Comparison of ENCODE assay signal across 8 cellular contexts in the genomic region with DNA sequence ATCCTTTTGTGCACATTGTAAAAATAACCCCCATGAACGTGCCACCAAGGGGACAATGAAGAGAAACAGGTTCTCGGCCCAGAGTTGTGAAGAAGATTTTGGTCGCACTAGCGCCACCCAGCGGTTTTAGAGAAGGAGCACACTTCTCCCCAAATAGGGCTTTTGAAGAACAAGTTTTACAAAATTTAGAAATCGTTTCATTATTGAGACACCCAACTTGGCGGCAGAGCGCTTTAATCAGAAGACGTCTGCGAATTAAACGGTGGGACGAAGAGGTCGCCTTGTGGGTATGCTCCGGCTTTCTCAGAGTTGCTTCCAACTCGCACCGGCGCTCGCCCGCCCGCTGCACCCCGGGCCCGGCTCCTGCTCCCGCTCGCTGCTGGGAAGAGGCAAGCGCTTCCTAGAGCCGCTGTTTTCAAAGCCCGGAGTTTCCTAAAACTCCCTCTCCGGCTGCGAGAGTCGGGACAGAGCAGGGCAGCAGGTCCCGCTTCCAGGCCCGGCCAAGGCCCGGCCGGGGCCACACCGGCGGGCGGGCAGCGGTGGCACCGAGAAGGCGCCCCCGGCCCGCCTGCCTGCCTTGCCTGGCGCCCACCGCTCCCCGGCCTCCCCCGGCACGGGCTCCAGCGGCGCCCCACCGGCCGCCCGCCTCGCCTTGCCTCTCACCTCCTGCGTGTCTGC. TPM values are rescaled to one million over a fixed set of nuclear protein-coding genes. Genes with fewer than 3 reads are reported as not detected.
DNase-seq lines count a peak whose midpoint lies in the region; ATAC-seq, FAIRE-seq and TF ChIP-seq lines count a peak whose summit lies in the region.

No MANE protein-coding gene starts in this region.

- H3K9me3 ChIP-seq in A549 (no peaks in the 10 kb centered on the region), H1 (ENCODE audit: insufficient read depth in 2 of 2, low read depth in 1 of 2, low read length in 1 of 2) (no peaks in the 10 kb centered on the region), upper lobe of right lung (no peaks in the 10 kb centered on the region)

- no peak overlapping the region for H3K18ac ChIP-seq in H1 (ENCODE audit: extremely low read depth, low read length)

- CTCF ChIA-PET in A549 (lab: Yijun Ruan, JAX) (interaction anchor here (0.7 to 2.6 kb wide), 20 partner anchors 10 to 364 kb away, joined by 3 to 19 read pairs (median 4); no protein-coding TSS in a partner anchor), H1 (lab: Charles Lee; ENCODE audit: partially characterized antibody) (interaction anchor here (1.1 to 1.4 kb wide), 5 partner anchors 13 to 364 kb away, joined by 3 to 5 read pairs (median 3); no protein-coding TSS in a partner anchor)

- H3K23me2 ChIP-seq in H1 (ENCODE audit: low read depth, low read length): no peaks in the 10 kb centered on the region; the same call in 1 of the 2 replicates

- H3K9ac ChIP-seq in H1 (replicated peaks in 1 of 4; ENCODE audit: extremely low read depth in 1 of 4, low read depth in 3 of 4, low read length in 3 of 4): no peak overlapping the region

- peak overlapping the region; percentile 90 to 94 for H3K27ac ChIP-seq in A549
- no peak overlapping the region for H3K27ac ChIP-seq in H1 (ENCODE audit: low read depth, low read length)
- H3K27ac ChIP-seq in upper lobe of right lung: peak overlapping the region; percentile 87

- H3K4me3 ChIP-seq in A549 (peak overlapping the region; percentile 92), GM08714 (ENCODE audit: low read length) (peak overlapping the region; percentile 48), H1 (ENCODE audit: extremely low read depth in 1 of 4, insufficient read depth in 2 of 4, low read depth in 3 of 4, low read length in 4 of 4) (peak overlapping the region; percentile 17 to 60 (median 26); a peak in 7 of 8 replicates), upper lobe of right lung (peak overlapping the region; percentile 54)

- peak overlapping the region; percentile 89; the same call in 1 of the 2 replicates for H4K8ac ChIP-seq in H1 (ENCODE audit: extremely low read depth, insufficient read depth, low read length)

- TF ChIP-seq CTCF in A549 (IDR thresholded peaks at IDR 0.05) (peak; percentile 83), H1 (IDR thresholded peaks at IDR 0.05; ENCODE audit: control extremely low read depth in 1 of 3, insufficient read depth in 1 of 3, low read depth in 1 of 3, low read length in 3 of 3) (peak; percentile 53 to 74 (median 72)), upper lobe of right lung (IDR thresholded peaks at IDR 0.05) (peak; percentile 71)

- H4K5ac ChIP-seq in H1 (ENCODE audit: insufficient read length, low read depth, low read length): no peak overlapping the region

- no peaks in the 10 kb centered on the region for H3K79me2 ChIP-seq in H1 (ENCODE audit: control insufficient read depth in 1 of 2, insufficient read depth in 2 of 2, low read length in 2 of 2)

- ATAC-seq in A549: peak; percentile 26 to 37
- ATAC-seq in upper lobe of right lung: peak; percentile 24

- intact Hi-C loops in upper lobe of right lung (cut with DNase I): no loop called here

- H2BK5ac ChIP-seq in H1 (ENCODE audit: low read depth, low read length): no peak overlapping the region

- 2% methylated on average over 27 of the region's 54 CpGs for WGBS in A549 (ENCODE audit: missing lambda C conversion rate)
- 4% methylated on average over 47 of the region's 54 CpGs; no CpG with 5 or more reads in 1 of the 2 experiments for WGBS in H1 (ENCODE audit: extremely low coverage in 1 of 2, insufficient coverage in 1 of 2, insufficient read length in 1 of 2, insufficient replicate concordance in 2 of 2, low coverage in 1 of 2, low lambda C conversion rate in 2 of 2, missing lambda C conversion rate in 1 of 2), 2 experiments

- H3K36me3 ChIP-seq in H1 (ENCODE audit: control insufficient read depth in 2 of 4, insufficient read depth in 4 of 4, low read length in 3 of 4) (no peaks in the 10 kb centered on the region), upper lobe of right lung (no peaks in the 10 kb centered on the region)

- FAIRE-seq in A549 (lab: Jason Lieb, UNC) (peak; percentile 28), H1 (lab: Jason Lieb, UNC) (peak; percentile 80)

- no peak overlapping the region for H2BK20ac ChIP-seq in H1 (ENCODE audit: low read length)

- no peak overlapping the region for H3K4ac ChIP-seq in H1 (replicated peaks; ENCODE audit: insufficient read length, low read depth, low read length)

- no peak overlapping the region for H3K56ac ChIP-seq in H1 (replicated peaks; ENCODE audit: insufficient read length, low read depth, low read length)

- H2AFZ ChIP-seq in H1 (ENCODE audit: low read length): no peak overlapping the region

- H4K20me1 ChIP-seq in H1 (replicated peaks in 1 of 2; ENCODE audit: control insufficient read depth in 1 of 2, insufficient read depth in 2 of 2, low read length in 2 of 2): peaks cover 14 to 21% of the 10 kb centered on the region in 2 experiments

- peaks cover 18% of the 10 kb centered on the region for H3K4me1 ChIP-seq in A549
- peaks cover 0 to 22% (median 8%) of the 10 kb centered on the region in 4 experiments; a peak in 6 of 7 replicates for H3K4me1 ChIP-seq in H1 (replicated peaks in 1 of 4; ENCODE audit: control insufficient read depth in 3 of 4, insufficient read depth in 4 of 4, low read length in 3 of 4)
- H3K4me1 ChIP-seq in upper lobe of right lung: peaks cover 13% of the 10 kb centered on the region

- no peaks in the 10 kb centered on the region for H3K79me1 ChIP-seq in H1 (ENCODE audit: low read depth, low read length)

- H3K4me2 ChIP-seq in A549: peak overlapping the region; percentile 95
- H3K4me2 ChIP-seq in H1 (ENCODE audit: insufficient read depth in 1 of 2, low read depth in 2 of 2, low read length in 2 of 2): peak overlapping the region; percentile 75 to 85

- no peak overlapping the region for H2AK5ac ChIP-seq in H1 (ENCODE audit: low read depth, low read length)

- H3K27me3 ChIP-seq in H1 (replicated peaks in 1 of 4; ENCODE audit: control insufficient read depth in 3 of 4, extremely low read depth in 1 of 4, insufficient read depth in 3 of 4, low read length in 3 of 4): peaks cover 77 to 99% (median 90%) of the 10 kb centered on the region in 4 experiments
- peaks cover 89% of the 10 kb centered on the region for H3K27me3 ChIP-seq in upper lobe of right lung

- H3K23ac ChIP-seq in H1 (ENCODE audit: insufficient read length): no peak overlapping the region

- TF ChIP-seq RAD21 in A549 (conservative IDR thresholded peaks at IDR 0.05 in 1 of 2, IDR thresholded peaks at IDR 0.05 in 1 of 2): peak; percentile 65 to 78
- TF ChIP-seq RAD21 in H1 (IDR thresholded peaks at IDR 0.05 in 1 of 2, conservative IDR thresholded peaks at IDR 0.05 in 1 of 2; ENCODE audit: low read depth in 2 of 2, low read length in 2 of 2): peak; percentile 57 to 67

- DNase-seq in A549 (ENCODE audit: low read depth in 1 of 2, low spot score in 1 of 2): peak; percentile 75 to 92
- peak; percentile 73 for DNase-seq in NCI-H146 treated with DMSO at 0.1 percent for 48 hours (lab: John Stamatoyannopoulos, UW; ENCODE audit: unreplicated experiment)
- peak; percentile 22 for DNase-seq in SKM-1 (lab: John Stamatoyannopoulos, UW; ENCODE audit: unreplicated experiment)
- peak in 1 of 2 experiments; percentile 84 for DNase-seq in H1 (ENCODE audit: low read depth in 1 of 2, low spot score in 2 of 2)
- peak; percentile 80 for DNase-seq in mucosa of gallbladder (ENCODE audit: low spot score)
- DNase-seq in upper lobe of right lung: peak; percentile 78
- no peak for DNase-seq in iPS-NIHi7 (ENCODE audit: extremely low spot score)

- H4K91ac ChIP-seq in H1 (replicated peaks; ENCODE audit: insufficient read length, low read length): no peak overlapping the region

- no peak overlapping the region for H3K14ac ChIP-seq in H1 (ENCODE audit: insufficient read length)

- H2BK12ac ChIP-seq in H1 (ENCODE audit: low read depth, low read length): no peak overlapping the region

- POLR2A ChIA-PET in A549 (lab: Yijun Ruan, JAX): no interaction called here
- POLR2A ChIA-PET in H1 (lab: Charles Lee; ENCODE audit: partially characterized antibody): no interaction called here

- TF ChIP-seq POLR2A in A549 (IDR thresholded peaks at IDR 0.05; ENCODE audit: low read length) (no peak), H1 (IDR thresholded peaks at IDR 0.05; ENCODE audit: control extremely low read depth in 1 of 2, low read depth in 2 of 2, low read length in 2 of 2) (no peak)

- TF ChIP-seq EP300 in A549 (IDR thresholded peaks at IDR 0.05) (no peak), H1 (IDR thresholded peaks at IDR 0.05; ENCODE audit: borderline replicate concordance in 1 of 2, low read depth in 2 of 2, low read length in 2 of 2) (no peak)

- no peak overlapping the region for H2BK120ac ChIP-seq in H1 (replicated peaks; ENCODE audit: low read depth, low read length)

- no peak overlapping the region for H2BK15ac ChIP-seq in H1 (ENCODE audit: low read length)

RNA-seq across cellular contexts. Expression of a gene that starts 0.7 kb away (rescaled TPM):
- polyA plus RNA-seq in A549 (2011; rRNA removed): 17.9 and 18.1 TPM in 2 replicates
- 11.1 and 15.1 TPM in 2 replicates for polyA plus RNA-seq in A549 (2012; cell fraction: cytosol; rRNA removed)
- 14.2 and 22.2 TPM in 2 replicates for polyA plus RNA-seq in A549 (2012; cell fraction: nucleus; rRNA removed)
- polyA plus RNA-seq in A549 (2017; fragmentation: RNase III; extraction: RNeasy Plus Mini Kit Qiagen cat#74134 plus additional on column Dnase treatment): 5.5 to 5.9 TPM (median 5.8 TPM) in 3 replicates
- polyA minus RNA-seq in A549 (2011; rRNA and poly(A)+ RNA removed): 15.5 and 16.1 TPM in 2 replicates
- 0.17 and 0.20 TPM in 2 replicates for total RNA-seq in H1 (2021; fragmentation: NEBNext Ultra II Directional; extraction: Animal tissue kit (Norgen Biotek cat#: 25700))
- 0.05 and 0.08 TPM in 2 replicates for polyA plus RNA-seq in H1 (2011; rRNA removed)
- 0.05 TPM for polyA plus RNA-seq in H1 (2011; cell fraction: cytosol; rRNA removed)
- polyA plus RNA-seq in H1 (2011; cell fraction: nucleus; rRNA removed): not detected
- 0.08 to 0.19 TPM in 2 of 4 replicates, not detected in the others for polyA plus RNA-seq in H1 (2012, experiment 1 of 2)
- polyA plus RNA-seq in H1 (2012, experiment 2 of 2): 0.07 TPM
- 0.10 TPM for polyA plus RNA-seq in H1 (2013, experiment 1 of 2)
- 0.06 TPM for polyA plus RNA-seq in H1 (2013, experiment 2 of 2)
- polyA minus RNA-seq in H1 (2011; rRNA and poly(A)+ RNA removed): 0.09 TPM in 1 of 2 replicates, not detected in the other
- polyA minus RNA-seq in H1 (2011; cell fraction: cytosol; rRNA and poly(A)+ RNA removed): not detected
- polyA minus RNA-seq in H1 (2011; cell fraction: nucleus; rRNA and poly(A)+ RNA removed): 0.30 TPM
- 17.3 TPM for total RNA-seq in mucosa of gallbladder
- 20.6 TPM for total RNA-seq in upper lobe of right lung

RNA-seq across cellular contexts. Expression of a gene that starts 1.1 kb away (rescaled TPM):
- polyA plus RNA-seq in A549 (2011; rRNA removed): 0.79 and 1.7 TPM in 2 replicates
- polyA plus RNA-seq in A549 (2012; cell fraction: cytosol; rRNA removed): 0.18 and 0.22 TPM in 2 replicates
- polyA plus RNA-seq in A549 (2012; cell fraction: nucleus; rRNA removed): 0.53 and 1.3 TPM in 2 replicates
- 0.21 to 0.41 TPM (median 0.34 TPM) in 3 replicates for polyA plus RNA-seq in A549 (2017; fragmentation: RNase III; extraction: RNeasy Plus Mini Kit Qiagen cat#74134 plus additional on column Dnase treatment)
- polyA minus RNA-seq in A549 (2011; rRNA and poly(A)+ RNA removed): 1.3 and 1.8 TPM in 2 replicates
- total RNA-seq in H1 (2021; fragmentation: NEBNext Ultra II Directional; extraction: Animal tissue kit (Norgen Biotek cat#: 25700)): not detected in 2 replicates
- 0.02 and 0.05 TPM in 2 replicates for polyA plus RNA-seq in H1 (2011; rRNA removed)
- 0.05 TPM for polyA plus RNA-seq in H1 (2011; cell fraction: cytosol; rRNA removed)
- polyA plus RNA-seq in H1 (2011; cell fraction: nucleus; rRNA removed): 0.04 TPM
- polyA plus RNA-seq in H1 (2012, experiment 1 of 2): 0.08 TPM in 1 of 4 replicates, not detected in the others
- polyA plus RNA-seq in H1 (2012, experiment 2 of 2): not detected
- 0.02 TPM for polyA plus RNA-seq in H1 (2013, experiment 1 of 2)
- 0.09 TPM for polyA plus RNA-seq in H1 (2013, experiment 2 of 2)
- 0.05 TPM in 1 of 2 replicates, not detected in the other for polyA minus RNA-seq in H1 (2011; rRNA and poly(A)+ RNA removed)
- polyA minus RNA-seq in H1 (2011; cell fraction: cytosol; rRNA and poly(A)+ RNA removed): not detected
- 0.10 TPM for polyA minus RNA-seq in H1 (2011; cell fraction: nucleus; rRNA and poly(A)+ RNA removed)
- 2.5 TPM for total RNA-seq in mucosa of gallbladder
- total RNA-seq in upper lobe of right lung: 7.9 TPM

Comparison
In these comparisons a context has a peak if more than half of its experiments do, and no peak if none do; other contexts are left out.
1. H3K4me3 ChIP-seq: peak in every context shown above with its lines; median percentile 92 in A549; 54 in upper lobe of right lung; 48 in GM08714; 26 in H1.
2. RNA of a gene that starts 0.7 kb away (total RNA-seq): 20.6 TPM in upper lobe of right lung (single experiment) and 17.3 TPM in mucosa of gallbladder (single experiment); 0.17 to 0.20 TPM in H1; every median in the first group is over 10 times any median in the second.
3. Peak in every context shown above with its lines, with median percentiles within 50 percentile points of each other: CTCF ChIP-seq.